ENCODE assay signal across 1 cellular context in the genomic region with DNA sequence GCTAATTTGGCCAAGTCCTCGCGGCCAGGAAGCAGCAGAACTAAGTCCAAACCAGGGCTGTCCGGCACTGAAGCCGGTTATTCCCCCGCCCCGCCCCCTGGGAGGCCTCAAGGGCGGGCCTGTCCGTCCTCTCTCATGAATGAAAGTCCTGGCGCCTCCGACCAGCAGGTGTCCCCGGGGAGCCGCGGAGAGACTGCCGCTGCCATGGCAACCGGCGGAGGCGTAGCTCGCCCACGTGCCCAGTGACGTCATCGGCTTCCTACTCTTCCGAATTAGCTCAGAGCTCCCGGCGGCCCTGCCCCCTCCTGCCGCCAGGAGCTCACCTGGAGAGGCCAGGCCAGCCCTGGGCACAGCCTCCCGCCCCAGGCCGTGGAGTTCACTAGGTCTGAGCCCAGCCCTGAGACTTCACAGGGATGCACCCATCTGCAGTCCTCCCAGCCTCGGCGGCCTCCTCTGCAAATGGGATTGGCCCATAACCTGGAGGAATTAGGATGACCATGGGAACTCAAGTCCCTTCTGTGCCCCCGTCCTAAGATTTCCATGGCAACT.
TF ChIP-seq lines count a peak whose summit lies in the region.

No MANE protein-coding gene starts in this region.

TF ChIP-seq in IMR-90, 13 proteins besides CTCF, POLR2A, EP300 and RAD21:
- TF ChIP-seq, protein P1, sequence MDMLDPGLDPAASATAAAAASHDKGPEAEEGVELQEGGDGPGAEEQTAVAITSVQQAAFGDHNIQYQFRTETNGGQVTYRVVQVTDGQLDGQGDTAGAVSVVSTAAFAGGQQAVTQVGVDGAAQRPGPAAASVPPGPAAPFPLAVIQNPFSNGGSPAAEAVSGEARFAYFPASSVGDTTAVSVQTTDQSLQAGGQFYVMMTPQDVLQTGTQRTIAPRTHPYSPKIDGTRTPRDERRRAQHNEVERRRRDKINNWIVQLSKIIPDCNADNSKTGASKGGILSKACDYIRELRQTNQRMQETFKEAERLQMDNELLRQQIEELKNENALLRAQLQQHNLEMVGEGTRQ (IDR thresholded peaks at IDR 0.05; ENCODE audit: low read depth, low read length) = peak; percentile 98
- TF ChIP-seq CEBPB (IDR thresholded peaks at IDR 0.05; ENCODE audit: low read depth, low read length) (0 out of 2 replicates have a peak, but pooled peaks have one; percentile 2), CHD1 (IDR thresholded peaks at IDR 0.05; ENCODE audit: low read depth, low read length) (no peak; the same call in 1 of the 2 replicates), SMC3 (IDR thresholded peaks at IDR 0.05; ENCODE audit: low read depth, low read length) (peak; percentile 71), MAFK (IDR thresholded peaks at IDR 0.05; ENCODE audit: low read depth, low read length) (no peak), FOS (IDR thresholded peaks at IDR 0.05; ENCODE audit: low read depth, low read length) (peak; percentile 68), MAZ (IDR thresholded peaks at IDR 0.05; ENCODE audit: borderline replicate concordance, low read depth, low read length) (peak; percentile 82; the same call in 1 of the 2 replicates), MXI1 (IDR thresholded peaks at IDR 0.05; ENCODE audit: borderline replicate concordance, low read depth, low read length) (peak; percentile 87), NFE2L2 (IDR thresholded peaks at IDR 0.05; ENCODE audit: low read depth, low read length) (no peak), BHLHE40 (IDR thresholded peaks at IDR 0.05; ENCODE audit: low read depth, low read length) (peak; percentile 89), RCOR1 (IDR thresholded peaks at IDR 0.05; ENCODE audit: insufficient replicate concordance, low read length) (no peak)
